ENCODE assay signal across 15 cellular contexts in the genomic region with DNA sequence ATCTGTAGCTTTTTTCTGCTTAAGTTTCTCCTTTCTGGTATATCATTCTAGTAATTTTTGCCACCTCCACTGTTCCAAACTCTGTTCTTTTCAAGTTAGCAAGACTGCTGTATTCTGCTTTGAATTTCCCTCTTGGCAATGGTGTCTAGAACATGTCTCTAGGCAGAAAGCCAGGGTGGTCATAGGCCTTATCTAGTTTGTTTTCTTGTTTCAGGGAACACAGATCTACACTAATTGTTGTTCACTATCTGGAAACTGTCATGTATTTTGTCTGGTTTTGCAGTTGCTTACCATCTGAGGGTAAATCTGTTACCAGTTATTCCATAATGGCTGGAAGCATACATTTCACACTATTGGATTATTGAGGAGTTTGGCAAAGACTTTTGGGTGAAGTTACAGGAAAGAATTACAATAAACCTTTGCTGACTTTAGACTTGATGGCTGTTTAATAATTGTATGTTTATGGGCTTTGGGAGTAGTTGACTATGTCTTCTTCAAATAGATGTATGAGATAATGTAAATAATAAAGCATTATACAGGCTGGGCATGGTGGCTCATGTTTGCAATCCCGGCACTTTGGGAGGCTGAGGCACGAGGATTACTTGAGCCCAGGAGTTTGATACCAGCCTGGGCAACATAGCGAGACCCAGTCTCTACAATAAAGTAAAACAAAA.
"Had no signal": no experiment of that assay in that cellular context is flagged by ENCODE, and none has a peak within 500 bp of the region (broad histone marks: within the 10 kb centered on the region; RNA-seq: fewer than 3 reads in every experiment).

No MANE protein-coding gene starts in this region.

- H3K4me3 Mint-ChIP-seq: activated CD4-positive, alpha-beta memory T cell treated with anti-CD3 and anti-CD28 coated beads, Interleukin-2, amount 10 ng/mL, durations not matched to agents 7 days and 5 days; T-helper 17 cell; type B pancreatic cell had no signal

- DNase-seq: activated CD4-positive, alpha-beta memory T cell treated with anti-CD3 and anti-CD28 coated beads, Interleukin-2, amount 10 ng/mL, durations not matched to agents 7 days and 5 days; activated CD4-positive, alpha-beta T cell treated with anti-CD3 and anti-CD28 coated beads for 4 hours; activated effector memory CD4-positive, alpha-beta T cell treated with anti-CD3 and anti-CD28 coated beads, Interleukin-2, amount 50 U/mL, for 16 hours; activated T-cell treated with anti-CD3 and anti-CD28 coated beads, Interleukin-2, amount 50 U/mL, for 48 hours; cerebellar nuclear complex; kidney; left ventricle myocardium inferior; mucosa of descending colon; naive thymus-derived CD4-positive, alpha-beta T cell; stimulated activated naive CD4-positive, alpha-beta T cell; T-helper 17 cell had no signal

- H2AFZ ChIP-seq: hepatocyte had no signal

- H3K27ac Mint-ChIP-seq: activated CD4-positive, alpha-beta memory T cell treated with anti-CD3 and anti-CD28 coated beads, Interleukin-2, amount 10 ng/mL, durations not matched to agents 7 days and 5 days; activated naive CD4-positive, alpha-beta T cell treated with anti-CD3 and anti-CD28 coated beads, Interleukin-2, amount 50 U/mL, for 72 hours; T-helper 17 cell; type B pancreatic cell had no signal

- H3K27ac ChIP-seq: hepatocyte, left ventricle myocardium inferior, ovary had no signal

- ATAC-seq: activated naive CD4-positive, alpha-beta T cell treated with anti-CD3 and anti-CD28 coated beads, Interleukin-2, amount 50 U/mL, for 72 hours; mucosa of descending colon; naive thymus-derived CD4-positive, alpha-beta T cell; T-helper 17 cell had no signal

- H3K27me3 Mint-ChIP-seq: activated CD4-positive, alpha-beta memory T cell treated with anti-CD3 and anti-CD28 coated beads, Interleukin-2, amount 10 ng/mL, durations not matched to agents 7 days and 5 days; naive thymus-derived CD4-positive, alpha-beta T cell; T-helper 17 cell; type B pancreatic cell had no signal

- H3K9me3 ChIP-seq: ovary had no signal

- H3K27me3 ChIP-seq: hepatocyte, ovary had no signal

- H3K4me3 ChIP-seq: hepatocyte, left ventricle myocardium inferior, mucosa of descending colon, ovary had no signal

- FAIRE-seq: kidney had no signal

- H3K36me3 ChIP-seq: ovary had no signal

- H3K4me2 ChIP-seq: hepatocyte had no signal
